In genomic region chr10:6200588-6201510, GRCh38 we compare ENCODE assay signal across 8 cellular contexts. TPM values are rescaled to one million over a fixed set of nuclear protein-coding genes. Genes with fewer than 3 reads are reported as not detected.
DNase-seq lines count a peak whose midpoint lies in the region; FAIRE-seq and TF ChIP-seq lines count a peak whose summit lies in the region.

No MANE protein-coding gene starts in this region.

- H3K4me3 ChIP-seq in AG09309 (ENCODE audit: control insufficient read depth, low read depth, low read length) (peak overlapping the region; percentile 48), mononuclear cell (ENCODE audit: low read length) (peak overlapping the region; percentile 70), thymus (ENCODE audit: low read length) (peak overlapping the region; percentile 52)

- H3K4me1 ChIP-seq in mononuclear cell (ENCODE audit: insufficient read depth, low read length) (peaks cover 70% of the 10 kb centered on the region), thymus (ENCODE audit: control insufficient read depth, insufficient read depth, low read length) (peaks cover 16% of the 10 kb centered on the region)

- TF ChIP-seq CTCF in AG09309 (IDR thresholded peaks at IDR 0.05; ENCODE audit: control insufficient read depth, insufficient read depth, low read depth, low read length, missing control alignments): no peak
- TF ChIP-seq CTCF in VCaP (conservative IDR thresholded peaks at IDR 0.05): no peak

- DNase-seq in AG09309 (ENCODE audit: low read depth): no peak
- DNase-seq in H54 (ENCODE audit: insufficient read length, low spot score): peak; percentile 44
- DNase-seq in ecto neural progenitor cell (ENCODE audit: low spot score): peak; percentile 58
- DNase-seq in urothelium cell line (ENCODE audit: low spot score): no peak
- DNase-seq in GM19238 (ENCODE audit: insufficient read length, low spot score): no peak

- H3K36me3 ChIP-seq in thymus (ENCODE audit: control insufficient read depth, insufficient read depth): no peaks in the 10 kb centered on the region

- H3K27me3 ChIP-seq in mononuclear cell (ENCODE audit: insufficient read depth, low read length) (no peaks in the 10 kb centered on the region), thymus (ENCODE audit: control insufficient read depth, insufficient read depth) (peaks cover 2% of the 10 kb centered on the region)

- FAIRE-seq in H54 (lab: Jason Lieb, UNC) (no peak), urothelium cell line (lab: Jason Lieb, UNC) (no peak)

- WGBS in thymus: under 1% methylated on average over 64 of the region's 64 CpGs

- H3K27ac ChIP-seq in VCaP: peak overlapping the region; percentile 72
- H3K27ac ChIP-seq in thymus (ENCODE audit: low read depth): peak overlapping the region; percentile 77

- H3K9me3 ChIP-seq in mononuclear cell (ENCODE audit: low read depth, low read length): no peaks in the 10 kb centered on the region
- no peaks in the 10 kb centered on the region for H3K9me3 ChIP-seq in thymus (ENCODE audit: control insufficient read depth)

- no peak for TF ChIP-seq POLR2A in H54 (IDR thresholded peaks at IDR 0.05; ENCODE audit: low read depth, low read length)

RNA-seq across cellular contexts. Expression of gene PFKFB3, which starts 1.9 kb away (rescaled TPM):
- 208 TPM for total RNA-seq in mononuclear cell
- polyA plus RNA-seq in thymus: 39.3 TPM

Comparison
In these comparisons a context has a peak if more than half of its experiments do, and no peak if none do; other contexts are left out.
1. DNase-seq: peak in H54 (single experiment) and ecto neural progenitor cell (single experiment); none in AG09309 (single experiment), urothelium cell line (single experiment) and GM19238 (single experiment).
2. Peak in every context shown above with its lines, with median percentiles within 50 percentile points of each other: H3K4me3 ChIP-seq.